Comparison of ENCODE assay signal across 1 cellular context in the genomic region with DNA sequence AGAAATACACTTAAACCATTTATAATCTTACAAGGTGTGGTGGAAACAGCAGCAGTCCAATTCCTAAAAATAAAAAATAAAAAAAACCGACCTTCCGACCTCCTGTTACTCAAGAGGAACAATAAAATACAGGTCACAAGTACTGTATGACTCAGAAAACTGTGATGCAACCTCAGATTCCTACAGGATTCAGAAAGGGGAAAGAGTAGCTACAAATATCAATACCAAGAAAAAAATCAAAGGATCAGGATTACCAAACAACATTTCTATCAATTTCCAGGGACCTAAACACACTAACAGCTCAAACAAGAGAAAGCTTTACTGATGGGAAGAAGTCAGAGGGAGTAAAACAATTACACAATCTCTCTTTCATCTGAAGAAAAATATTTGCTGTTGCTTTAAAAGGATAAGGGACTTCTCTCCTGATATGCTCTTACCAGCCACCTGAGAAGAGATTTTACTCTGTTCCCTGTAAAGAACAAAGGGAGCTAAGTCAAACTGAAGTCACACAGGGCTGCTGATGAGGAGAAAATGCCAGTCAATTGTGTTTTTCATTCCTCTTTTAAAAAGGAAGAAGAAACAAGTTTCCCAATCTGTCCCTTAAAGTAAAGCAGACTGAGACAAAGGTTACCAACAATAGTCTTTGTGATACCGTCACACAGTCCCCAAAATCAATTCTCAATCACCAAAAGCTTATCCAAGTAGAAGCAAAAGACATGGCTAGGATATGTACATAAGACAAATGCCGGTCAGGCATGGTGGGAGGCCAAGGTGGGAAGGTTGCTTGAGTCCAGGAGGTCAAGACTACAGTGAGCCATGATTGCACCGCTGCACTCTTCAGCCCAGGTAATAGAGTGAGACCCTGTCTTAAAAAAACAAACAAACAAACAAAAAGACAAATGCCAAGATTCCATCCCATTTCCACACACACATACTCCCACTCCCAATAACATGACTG.
TF ChIP-seq lines count a peak whose summit lies in the region.

No MANE protein-coding gene starts in this region.

TF ChIP-seq in HepG2, 621 proteins besides CTCF, POLR2A, EP300 and RAD21 (continued from another document and continues in another):
- TF ChIP-seq, protein P1, sequence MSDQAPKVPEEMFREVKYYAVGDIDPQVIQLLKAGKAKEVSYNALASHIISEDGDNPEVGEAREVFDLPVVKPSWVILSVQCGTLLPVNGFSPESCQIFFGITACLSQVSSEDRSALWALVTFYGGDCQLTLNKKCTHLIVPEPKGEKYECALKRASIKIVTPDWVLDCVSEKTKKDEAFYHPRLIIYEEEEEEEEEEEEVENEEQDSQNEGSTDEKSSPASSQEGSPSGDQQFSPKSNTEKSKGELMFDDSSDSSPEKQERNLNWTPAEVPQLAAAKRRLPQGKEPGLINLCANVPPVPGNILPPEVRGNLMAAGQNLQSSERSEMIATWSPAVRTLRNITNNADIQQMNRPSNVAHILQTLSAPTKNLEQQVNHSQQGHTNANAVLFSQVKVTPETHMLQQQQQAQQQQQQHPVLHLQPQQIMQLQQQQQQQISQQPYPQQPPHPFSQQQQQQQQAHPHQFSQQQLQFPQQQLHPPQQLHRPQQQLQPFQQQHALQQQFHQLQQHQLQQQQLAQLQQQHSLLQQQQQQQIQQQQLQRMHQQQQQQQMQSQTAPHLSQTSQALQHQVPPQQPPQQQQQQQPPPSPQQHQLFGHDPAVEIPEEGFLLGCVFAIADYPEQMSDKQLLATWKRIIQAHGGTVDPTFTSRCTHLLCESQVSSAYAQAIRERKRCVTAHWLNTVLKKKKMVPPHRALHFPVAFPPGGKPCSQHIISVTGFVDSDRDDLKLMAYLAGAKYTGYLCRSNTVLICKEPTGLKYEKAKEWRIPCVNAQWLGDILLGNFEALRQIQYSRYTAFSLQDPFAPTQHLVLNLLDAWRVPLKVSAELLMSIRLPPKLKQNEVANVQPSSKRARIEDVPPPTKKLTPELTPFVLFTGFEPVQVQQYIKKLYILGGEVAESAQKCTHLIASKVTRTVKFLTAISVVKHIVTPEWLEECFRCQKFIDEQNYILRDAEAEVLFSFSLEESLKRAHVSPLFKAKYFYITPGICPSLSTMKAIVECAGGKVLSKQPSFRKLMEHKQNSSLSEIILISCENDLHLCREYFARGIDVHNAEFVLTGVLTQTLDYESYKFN (CRISPR knock-in tag; conservative IDR thresholded peaks at IDR 0.05) = peak; percentile 94
- TF ChIP-seq, protein P2, sequence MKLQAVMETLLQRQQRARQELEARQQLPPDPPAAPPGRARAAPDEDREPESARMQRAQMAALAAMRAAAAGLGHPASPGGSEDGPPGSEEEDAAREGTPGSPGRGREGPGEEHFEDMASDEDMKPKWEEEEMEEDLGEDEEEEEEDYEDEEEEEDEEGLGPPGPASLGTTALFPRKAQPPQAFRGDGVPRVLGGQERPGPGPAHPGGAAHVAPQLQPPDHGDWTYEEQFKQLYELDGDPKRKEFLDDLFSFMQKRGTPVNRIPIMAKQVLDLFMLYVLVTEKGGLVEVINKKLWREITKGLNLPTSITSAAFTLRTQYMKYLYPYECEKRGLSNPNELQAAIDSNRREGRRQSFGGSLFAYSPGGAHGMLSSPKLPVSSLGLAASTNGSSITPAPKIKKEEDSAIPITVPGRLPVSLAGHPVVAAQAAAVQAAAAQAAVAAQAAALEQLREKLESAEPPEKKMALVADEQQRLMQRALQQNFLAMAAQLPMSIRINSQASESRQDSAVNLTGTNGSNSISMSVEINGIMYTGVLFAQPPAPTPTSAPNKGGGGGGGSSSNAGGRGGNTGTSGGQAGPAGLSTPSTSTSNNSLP (IDR thresholded peaks at IDR 0.05; ENCODE audit: low read depth, low read length) = peak; percentile 99
- TF ChIP-seq SPEN (CRISPR knock-in tag; IDR thresholded peaks at IDR 0.05; ENCODE audit: low read depth) = no peak
- TF ChIP-seq ZNF839 (CRISPR knock-in tag; IDR thresholded peaks at IDR 0.05; ENCODE audit: borderline replicate concordance) = no peak
- TF ChIP-seq, protein P3, sequence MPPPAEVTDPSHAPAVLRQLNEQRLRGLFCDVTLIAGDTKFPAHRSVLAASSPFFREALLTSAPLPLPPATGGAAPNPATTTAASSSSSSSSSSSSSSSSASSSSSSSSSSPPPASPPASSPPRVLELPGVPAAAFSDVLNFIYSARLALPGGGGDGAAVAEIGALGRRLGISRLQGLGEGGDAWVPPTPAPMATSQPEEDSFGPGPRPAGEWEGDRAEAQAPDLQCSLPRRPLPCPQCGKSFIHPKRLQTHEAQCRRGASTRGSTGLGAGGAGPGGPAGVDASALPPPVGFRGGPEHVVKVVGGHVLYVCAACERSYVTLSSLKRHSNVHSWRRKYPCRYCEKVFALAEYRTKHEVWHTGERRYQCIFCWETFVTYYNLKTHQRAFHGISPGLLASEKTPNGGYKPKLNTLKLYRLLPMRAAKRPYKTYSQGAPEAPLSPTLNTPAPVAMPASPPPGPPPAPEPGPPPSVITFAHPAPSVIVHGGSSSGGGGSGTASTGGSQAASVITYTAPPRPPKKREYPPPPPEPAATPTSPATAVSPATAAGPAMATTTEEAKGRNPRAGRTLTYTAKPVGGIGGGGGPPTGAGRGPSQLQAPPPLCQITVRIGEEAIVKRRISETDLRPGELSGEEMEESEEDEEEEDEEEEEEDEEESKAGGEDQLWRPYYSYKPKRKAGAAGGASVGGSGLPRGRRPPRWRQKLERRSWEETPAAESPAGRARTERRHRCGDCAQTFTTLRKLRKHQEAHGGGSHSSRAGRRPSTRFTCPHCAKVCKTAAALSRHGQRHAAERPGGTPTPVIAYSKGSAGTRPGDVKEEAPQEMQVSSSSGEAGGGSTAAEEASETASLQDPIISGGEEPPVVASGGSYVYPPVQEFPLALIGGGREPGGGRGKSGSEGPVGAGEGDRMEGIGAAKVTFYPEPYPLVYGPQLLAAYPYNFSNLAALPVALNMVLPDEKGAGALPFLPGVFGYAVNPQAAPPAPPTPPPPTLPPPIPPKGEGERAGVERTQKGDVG (CRISPR knock-in tag; IDR thresholded peaks at IDR 0.05; ENCODE audit: borderline replicate concordance) = no peak
- TF ChIP-seq ZNF557 (CRISPR knock-in tag; IDR thresholded peaks at IDR 0.05) = no peak
- TF ChIP-seq, protein P4, sequence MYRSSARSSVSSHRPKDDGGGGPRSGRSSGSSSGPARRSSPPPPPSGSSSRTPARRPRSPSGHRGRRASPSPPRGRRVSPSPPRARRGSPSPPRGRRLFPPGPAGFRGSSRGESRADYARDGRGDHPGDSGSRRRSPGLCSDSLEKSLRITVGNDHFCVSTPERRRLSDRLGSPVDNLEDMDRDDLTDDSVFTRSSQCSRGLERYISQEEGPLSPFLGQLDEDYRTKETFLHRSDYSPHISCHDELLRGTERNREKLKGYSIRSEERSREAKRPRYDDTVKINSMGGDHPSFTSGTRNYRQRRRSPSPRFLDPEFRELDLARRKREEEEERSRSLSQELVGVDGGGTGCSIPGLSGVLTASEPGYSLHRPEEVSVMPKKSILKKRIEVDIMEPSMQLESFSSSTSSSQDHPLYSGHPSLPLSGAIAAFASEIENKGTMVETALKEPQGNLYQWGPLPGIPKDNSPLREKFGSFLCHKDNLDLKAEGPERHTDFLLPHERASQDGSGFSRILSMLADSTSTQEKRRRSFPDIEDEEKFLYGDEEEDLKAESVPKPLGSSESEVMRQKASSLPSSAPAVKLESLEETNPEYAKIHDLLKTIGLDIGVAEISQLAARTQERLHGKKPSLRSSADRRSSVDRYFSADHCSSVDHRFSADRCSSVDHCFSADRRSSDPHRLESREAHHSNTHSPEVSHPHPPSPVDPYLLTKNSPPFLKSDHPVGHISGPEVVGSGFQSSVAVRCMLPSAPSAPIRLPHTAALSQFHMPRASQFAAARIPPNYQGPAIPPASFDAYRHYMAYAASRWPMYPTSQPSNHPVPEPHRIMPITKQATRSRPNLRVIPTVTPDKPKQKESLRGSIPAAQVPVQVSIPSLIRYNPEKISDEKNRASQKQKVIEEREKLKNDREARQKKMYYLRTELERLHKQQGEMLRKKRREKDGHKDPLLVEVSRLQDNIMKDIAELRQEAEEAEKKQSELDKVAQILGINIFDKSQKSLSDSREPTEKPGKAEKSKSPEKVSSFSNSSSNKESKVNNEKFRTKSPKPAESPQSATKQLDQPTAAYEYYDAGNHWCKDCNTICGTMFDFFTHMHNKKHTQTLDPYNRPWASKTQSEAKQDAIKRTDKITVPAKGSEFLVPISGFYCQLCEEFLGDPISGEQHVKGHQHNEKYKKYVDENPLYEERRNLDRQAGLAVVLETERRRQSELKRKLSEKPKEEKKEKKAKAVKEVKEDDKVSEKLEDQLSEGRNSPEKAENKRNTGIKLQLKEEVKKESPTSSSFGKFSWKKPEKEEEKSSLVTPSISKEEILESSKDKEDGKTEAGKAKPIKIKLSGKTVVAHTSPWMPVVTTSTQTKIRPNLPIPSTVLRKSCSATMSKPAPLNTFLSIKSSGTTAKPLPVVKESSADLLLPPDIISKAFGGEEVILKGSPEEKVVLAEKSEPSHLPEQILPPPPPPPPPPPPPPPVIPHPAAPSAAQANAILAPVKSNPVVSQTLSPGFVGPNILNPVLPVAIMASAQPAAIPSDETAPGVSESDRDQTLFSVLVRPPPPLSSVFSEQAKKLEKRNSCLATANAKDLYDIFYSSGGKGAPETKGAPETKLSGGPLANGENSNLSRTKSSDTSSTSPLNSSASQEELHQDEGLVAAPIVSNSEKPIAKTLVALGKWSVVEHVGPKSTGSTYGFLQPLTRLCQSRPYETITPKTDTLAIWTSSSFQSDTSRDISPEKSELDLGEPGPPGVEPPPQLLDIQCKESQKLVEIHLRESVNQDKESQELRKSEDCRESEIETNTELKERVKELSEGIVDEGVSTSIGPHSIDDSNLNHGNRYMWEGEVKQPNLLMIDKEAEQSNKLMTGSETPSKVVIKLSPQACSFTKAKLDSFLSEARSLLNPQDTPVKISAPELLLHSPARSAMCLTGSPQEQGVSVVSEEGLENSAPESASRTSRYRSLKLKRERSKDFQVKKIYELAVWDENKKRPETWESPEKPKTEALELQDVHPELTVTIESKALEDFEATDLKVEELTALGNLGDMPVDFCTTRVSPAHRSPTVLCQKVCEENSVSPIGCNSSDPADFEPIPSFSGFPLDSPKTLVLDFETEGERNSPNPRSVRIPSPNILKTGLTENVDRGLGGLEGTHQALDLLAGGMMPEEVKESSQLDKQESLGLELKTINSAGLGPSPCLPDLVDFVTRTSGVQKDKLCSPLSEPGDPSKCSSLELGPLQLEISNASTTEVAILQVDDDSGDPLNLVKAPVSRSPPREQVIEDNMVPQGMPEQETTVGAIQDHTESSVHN (CRISPR knock-in tag; IDR thresholded peaks at IDR 0.05) = no peak
- peak; percentile 39 for TF ChIP-seq SMC3 (IDR thresholded peaks at IDR 0.05; ENCODE audit: low read length)
- no peak for TF ChIP-seq SMAD1 (CRISPR knock-in tag; IDR thresholded peaks at IDR 0.05; ENCODE audit: borderline replicate concordance, low read depth)
- TF ChIP-seq KLF12 (CRISPR knock-in tag; IDR thresholded peaks at IDR 0.05; ENCODE audit: borderline replicate concordance) = no peak
- TF ChIP-seq, protein P5, sequence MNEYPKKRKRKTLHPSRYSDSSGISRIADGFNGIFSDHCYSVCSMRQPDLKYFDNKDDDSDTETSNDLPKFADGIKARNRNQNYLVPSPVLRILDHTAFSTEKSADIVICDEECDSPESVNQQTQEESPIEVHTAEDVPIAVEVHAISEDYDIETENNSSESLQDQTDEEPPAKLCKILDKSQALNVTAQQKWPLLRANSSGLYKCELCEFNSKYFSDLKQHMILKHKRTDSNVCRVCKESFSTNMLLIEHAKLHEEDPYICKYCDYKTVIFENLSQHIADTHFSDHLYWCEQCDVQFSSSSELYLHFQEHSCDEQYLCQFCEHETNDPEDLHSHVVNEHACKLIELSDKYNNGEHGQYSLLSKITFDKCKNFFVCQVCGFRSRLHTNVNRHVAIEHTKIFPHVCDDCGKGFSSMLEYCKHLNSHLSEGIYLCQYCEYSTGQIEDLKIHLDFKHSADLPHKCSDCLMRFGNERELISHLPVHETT (CRISPR knock-in tag; conservative IDR thresholded peaks at IDR 0.05) = peak; percentile 29; the same call in 1 of the 2 replicates
- peak; percentile 47 for TF ChIP-seq GATAD1 (CRISPR knock-in tag; IDR thresholded peaks at IDR 0.05)
- TF ChIP-seq SSRP1 (CRISPR knock-in tag; IDR thresholded peaks at IDR 0.05) = peak; percentile 76
- TF ChIP-seq ZNF3 (CRISPR knock-in tag; IDR thresholded peaks at IDR 0.05) = no peak
- peak; percentile 36; the same call in 1 of the 2 replicates for TF ChIP-seq IRF2 (CRISPR knock-in tag; IDR thresholded peaks at IDR 0.05)
- 0 out of 3 replicates have a peak, but pooled peaks have one; percentile 37 for TF ChIP-seq MXI1 (IDR thresholded peaks at IDR 0.05; ENCODE audit: borderline replicate concordance, low read depth, low read length)
- TF ChIP-seq, protein P6, sequence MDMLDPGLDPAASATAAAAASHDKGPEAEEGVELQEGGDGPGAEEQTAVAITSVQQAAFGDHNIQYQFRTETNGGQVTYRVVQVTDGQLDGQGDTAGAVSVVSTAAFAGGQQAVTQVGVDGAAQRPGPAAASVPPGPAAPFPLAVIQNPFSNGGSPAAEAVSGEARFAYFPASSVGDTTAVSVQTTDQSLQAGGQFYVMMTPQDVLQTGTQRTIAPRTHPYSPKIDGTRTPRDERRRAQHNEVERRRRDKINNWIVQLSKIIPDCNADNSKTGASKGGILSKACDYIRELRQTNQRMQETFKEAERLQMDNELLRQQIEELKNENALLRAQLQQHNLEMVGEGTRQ (IDR thresholded peaks at IDR 0.05; ENCODE audit: low read depth, low read length) = no peak
- TF ChIP-seq, protein P6 (CRISPR knock-in tag; IDR thresholded peaks at IDR 0.05; ENCODE audit: borderline replicate concordance) = 0 out of 2 replicates have a peak, but pooled peaks have one; percentile 26
- TF ChIP-seq, protein P7, sequence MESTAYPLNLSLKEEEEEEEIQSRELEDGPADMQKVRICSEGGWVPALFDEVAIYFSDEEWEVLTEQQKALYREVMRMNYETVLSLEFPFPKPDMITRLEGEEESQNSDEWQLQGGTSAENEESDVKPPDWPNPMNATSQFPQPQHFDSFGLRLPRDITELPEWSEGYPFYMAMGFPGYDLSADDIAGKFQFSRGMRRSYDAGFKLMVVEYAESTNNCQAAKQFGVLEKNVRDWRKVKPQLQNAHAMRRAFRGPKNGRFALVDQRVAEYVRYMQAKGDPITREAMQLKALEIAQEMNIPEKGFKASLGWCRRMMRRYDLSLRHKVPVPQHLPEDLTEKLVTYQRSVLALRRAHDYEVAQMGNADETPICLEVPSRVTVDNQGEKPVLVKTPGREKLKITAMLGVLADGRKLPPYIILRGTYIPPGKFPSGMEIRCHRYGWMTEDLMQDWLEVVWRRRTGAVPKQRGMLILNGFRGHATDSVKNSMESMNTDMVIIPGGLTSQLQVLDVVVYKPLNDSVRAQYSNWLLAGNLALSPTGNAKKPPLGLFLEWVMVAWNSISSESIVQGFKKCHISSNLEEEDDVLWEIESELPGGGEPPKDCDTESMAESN (CRISPR knock-in tag; conservative IDR thresholded peaks at IDR 0.05) = no peak
- no peak for TF ChIP-seq U2AF1 (optimal IDR thresholded peaks at IDR 0.05; ENCODE audit: low read depth, low read length)
- TF ChIP-seq REXO4 (CRISPR knock-in tag; IDR thresholded peaks at IDR 0.05; ENCODE audit: borderline replicate concordance) = no peak
- TF ChIP-seq ZNF724P (CRISPR knock-in tag; IDR thresholded peaks at IDR 0.05; ENCODE audit: borderline replicate concordance) = no peak
